Comparison of ENCODE assay signal across 16 cellular contexts in the genomic region with DNA sequence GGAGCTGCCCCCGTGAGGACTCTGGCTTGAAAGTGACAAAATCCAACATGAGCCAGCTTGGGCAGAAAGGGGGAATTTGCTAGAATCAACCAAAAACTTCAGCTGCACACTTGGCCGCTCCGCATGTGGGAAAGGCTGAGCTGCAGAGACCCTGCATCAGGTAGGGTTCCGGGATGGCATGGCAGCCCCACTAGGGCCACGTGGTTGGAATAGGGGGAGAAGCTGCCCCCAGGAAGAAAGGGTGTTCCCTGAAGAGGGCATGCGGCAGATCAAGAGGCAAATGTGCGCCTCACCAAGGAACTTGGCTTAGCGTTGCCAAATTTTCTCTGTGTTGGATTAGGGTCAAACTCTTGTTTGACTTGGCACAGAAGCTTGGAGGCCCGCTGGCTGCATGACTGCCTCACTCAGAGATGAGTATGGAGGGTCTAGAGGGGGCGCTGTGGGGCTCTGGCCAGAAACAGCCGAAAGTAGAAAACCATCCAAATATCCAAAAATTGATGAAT. TPM values are rescaled to one million over a fixed set of nuclear protein-coding genes. Genes with fewer than 3 reads are reported as not detected.
DNase-seq lines count a peak whose midpoint lies in the region; ATAC-seq and TF ChIP-seq lines count a peak whose summit lies in the region.
"Had no signal": no experiment of that assay in that cellular context is flagged by ENCODE, and none has a peak within 500 bp of the region (broad histone marks: within the 10 kb centered on the region; RNA-seq: fewer than 3 reads in every experiment).

No MANE protein-coding gene starts in this region.

- H4K20me1 ChIP-seq in mammary epithelial cell (ENCODE audit: insufficient read depth, low read length) = no peaks in the 10 kb centered on the region

- no peak overlapping the region for H3K27ac Mint-ChIP-seq in CD8-positive, alpha-beta T cell
- H3K27ac Mint-ChIP-seq: CD4-positive, alpha-beta T cell; immature natural killer cell; nephron progenitor cell had no signal

- H3K36me3 ChIP-seq in mammary epithelial cell (ENCODE audit: insufficient read depth, low read length) (no peaks in the 10 kb centered on the region), liver (ENCODE audit: control insufficient read depth in 4 of 4, insufficient read depth in 3 of 4, low read depth in 1 of 4, low read length in 3 of 4) (no peaks in the 10 kb centered on the region), gastrocnemius medialis (no peaks in the 10 kb centered on the region)
- H3K36me3 ChIP-seq in CD8-positive, alpha-beta T cell (ENCODE audit: insufficient read depth, low read length) = no peaks in the 10 kb centered on the region

- in situ Hi-C loops in mammary epithelial cell (cut with MboI; ENCODE audit: low sequenced_read_pairs in 2 of 2) = no loop called here
- in situ Hi-C loops in gastrocnemius medialis (cut with MboI; ENCODE audit: low sequenced_read_pairs in 4 of 4) = no loop called here

- H3K4me1 ChIP-seq in mammary epithelial cell (ENCODE audit: insufficient read depth, low read length) (peaks cover 4% of the 10 kb centered on the region), liver (ENCODE audit: control insufficient read depth in 4 of 4, insufficient read depth in 4 of 4, low read length in 3 of 4) (peaks cover 9 to 55% (median 28%) of the 10 kb centered on the region in 4 donors), gastrocnemius medialis (no peaks in the 10 kb centered on the region)
- no peaks in the 10 kb centered on the region for H3K4me1 ChIP-seq in CD8-positive, alpha-beta T cell (ENCODE audit: insufficient read depth, low read length)

- no peak overlapping the region for H3K27ac ChIP-seq in mammary epithelial cell (ENCODE audit: insufficient read depth, low read depth, low read length)
- peak overlapping the region in 1 of 2 donors; percentile 67 for H3K27ac ChIP-seq in liver (ENCODE audit: low read depth in 1 of 2, low read length in 2 of 2)
- no peak overlapping the region for H3K27ac ChIP-seq in gastrocnemius medialis
- no peak overlapping the region for H3K27ac ChIP-seq in dorsolateral prefrontal cortex
- no peak overlapping the region for H3K27ac ChIP-seq in CD8-positive, alpha-beta T cell (ENCODE audit: low read depth, low read length)

- TF ChIP-seq CTCF in LNCAP (IDR thresholded peaks at IDR 0.05) (peak; percentile 50; the same call in 1 of the 2 replicates), mammary epithelial cell (conservative IDR thresholded peaks at IDR 0.05 in 1 of 2, IDR thresholded peaks at IDR 0.05 in 1 of 2; ENCODE audit: extremely low read depth in 1 of 2, insufficient read depth in 1 of 2, low read depth in 1 of 2, low read length in 2 of 2) (no peak), liver (IDR thresholded peaks at IDR 0.05; ENCODE audit: low read depth, low read length, missing input control) (peak; percentile 38), gastrocnemius medialis (IDR thresholded peaks at IDR 0.05 in 4 of 5, conservative IDR thresholded peaks at IDR 0.05 in 1 of 5) (no peak), dorsolateral prefrontal cortex (IDR thresholded peaks at IDR 0.05 in 54 of 56, conservative IDR thresholded peaks at IDR 0.05 in 2 of 56; ENCODE audit: low read depth in 1 of 56, partially characterized antibody in 56 of 56) (no peak)
- TF ChIP-seq CTCF in CD8-positive, alpha-beta T cell (IDR thresholded peaks at IDR 0.05) = no peak

- H3K9me3 Mint-ChIP-seq in CD8-positive, alpha-beta T cell = no peaks in the 10 kb centered on the region
- H3K9me3 Mint-ChIP-seq: CD4-positive, alpha-beta T cell; immature natural killer cell; nephron progenitor cell had no signal

- peak; percentile 16 for DNase-seq in Daoy (ENCODE audit: low read depth)
- no peak for DNase-seq in mammary epithelial cell
- no peak for DNase-seq in gastrocnemius medialis
- no peak for DNase-seq in dorsolateral prefrontal cortex
- DNase-seq in CD8-positive, alpha-beta T cell = no peak
- DNase-seq in NCI-H82 (lab: John Stamatoyannopoulos, UW) = no peak
- DNase-seq: activated T-cell treated with anti-CD3 and anti-CD28 coated beads for 4 hours; CD4-positive, alpha-beta T cell; immature natural killer cell; nephron progenitor cell; stimulated activated CD4-positive, alpha-beta T cell treated with anti-CD3 and anti-CD28 coated beads, Interleukin-12 subunit alpha, Interleukin-12 subunit beta, amount 100 ng/mL, for 4 hours; stimulated activated CD8-positive, alpha-beta memory T cell treated with anti-CD3 and anti-CD28 coated beads, Interleukin-4, amount 100 ng/mL, for 48 hours had no signal

- no peaks in the 10 kb centered on the region for H3K27me3 Mint-ChIP-seq in CD8-positive, alpha-beta T cell (ENCODE audit: low read depth)
- H3K27me3 Mint-ChIP-seq: CD4-positive, alpha-beta T cell had no signal

- no peaks in the 10 kb centered on the region for H3K4me1 Mint-ChIP-seq in CD8-positive, alpha-beta T cell (ENCODE audit: low read depth)
- H3K4me1 Mint-ChIP-seq: immature natural killer cell had no signal

- no peak overlapping the region for H3K4me3 Mint-ChIP-seq in CD8-positive, alpha-beta T cell
- H3K4me3 Mint-ChIP-seq: CD4-positive, alpha-beta T cell; immature natural killer cell; nephron progenitor cell had no signal

- H3K27me3 ChIP-seq in mammary epithelial cell (ENCODE audit: insufficient read depth, low read length) (no peaks in the 10 kb centered on the region), liver (ENCODE audit: control insufficient read depth in 4 of 4, insufficient read depth in 4 of 4, low read length in 3 of 4) (no peaks in the 10 kb centered on the region), gastrocnemius medialis (no peaks in the 10 kb centered on the region), dorsolateral prefrontal cortex (no peaks in the 10 kb centered on the region)
- no peaks in the 10 kb centered on the region for H3K27me3 ChIP-seq in CD8-positive, alpha-beta T cell (ENCODE audit: insufficient read depth, low read length)

- H3K79me2 ChIP-seq in mammary epithelial cell (ENCODE audit: insufficient read depth, low read length) = no peaks in the 10 kb centered on the region

- intact Hi-C loops in mammary epithelial cell (cut with micrococcal nuclease) = no loop called here
- intact Hi-C loops in gastrocnemius medialis (cut with DNase I; ENCODE audit: low total_unique reads) = no loop called here
- intact Hi-C loops in dorsolateral prefrontal cortex (cut with DNase I) = no loop called here
- intact Hi-C loops in CD8-positive, alpha-beta T cell (cut with DNase I, micrococcal nuclease) = no loop called here

- POLR2A ChIA-PET in CD8-positive, alpha-beta T cell (lab: Charles Lee) = no interaction called here

- peak; percentile 33 to 39 for TF ChIP-seq RAD21 in liver (IDR thresholded peaks at IDR 0.05)

- ATAC-seq in gastrocnemius medialis = no peak
- ATAC-seq in CD8-positive, alpha-beta T cell = no peak
- ATAC-seq: Panc1 had no signal

- WGBS in mammary epithelial cell (ENCODE audit: low coverage, missing lambda C conversion rate) = 68% methylated on average over 8 of the region's 11 CpGs
- 34% methylated on average over 11 of the region's 11 CpGs for WGBS in liver

- H3K4me3 ChIP-seq in mammary epithelial cell (replicated peaks in 1 of 3; ENCODE audit: insufficient read depth in 1 of 3, low read depth in 2 of 3, low read length in 3 of 3) (no peak overlapping the region), liver (ENCODE audit: low read depth in 1 of 3, low read length in 3 of 3) (no peak overlapping the region), gastrocnemius medialis (no peak overlapping the region), dorsolateral prefrontal cortex (no peak overlapping the region)
- H3K4me3 ChIP-seq in CD8-positive, alpha-beta T cell (ENCODE audit: low read depth, low read length) = no peak overlapping the region

- no peak overlapping the region for H3K9ac ChIP-seq in mammary epithelial cell (ENCODE audit: insufficient read depth, low read length)
- no peak overlapping the region for H3K9ac ChIP-seq in liver (ENCODE audit: low read depth in 1 of 2, low read length in 2 of 2)

- no peaks in the 10 kb centered on the region for H3K9me3 ChIP-seq in mammary epithelial cell (replicated peaks; ENCODE audit: insufficient read depth, low read length)
- H3K9me3 ChIP-seq in liver (ENCODE audit: control insufficient read depth in 4 of 4, low read length in 3 of 4) = no peaks in the 10 kb centered on the region
- H3K9me3 ChIP-seq in gastrocnemius medialis = no peaks in the 10 kb centered on the region
- H3K9me3 ChIP-seq in CD8-positive, alpha-beta T cell (ENCODE audit: low read length) = no peaks in the 10 kb centered on the region

- CTCF ChIA-PET in mammary epithelial cell (lab: Charles Lee; ENCODE audit: low non-redundant PET) = no interaction called here
- CTCF ChIA-PET in CD8-positive, alpha-beta T cell (lab: Charles Lee) = interaction anchor here (0.7 to 1.4 kb wide), 4 partner anchors 11 to 23 kb away, joined by 3 to 5 read pairs (median 4); no protein-coding TSS in a partner anchor

- no peak overlapping the region for H3K4me2 ChIP-seq in mammary epithelial cell (ENCODE audit: insufficient read depth, low read depth, low read length)

- dilution Hi-C loops in mammary epithelial cell (cut with HindIII; ENCODE audit: low sequenced_read_pairs) = no loop called here

- H3K36me3 Mint-ChIP-seq in CD8-positive, alpha-beta T cell = no peaks in the 10 kb centered on the region
- H3K36me3 Mint-ChIP-seq: immature natural killer cell had no signal

- H2AFZ ChIP-seq in mammary epithelial cell (ENCODE audit: low read depth, low read length) = peak overlapping the region; percentile 59

- BruUV-seq in mammary epithelial cell (replicated peaks; lab: Mats Ljungman, UMichigan) = no TSS peak

- no peak for TF ChIP-seq POLR2A in gastrocnemius medialis (IDR thresholded peaks at IDR 0.05)

RNA-seq across cellular contexts. Expression of a gene that starts 29.2 kb away (rescaled TPM):
- not detected in 2 replicates for total RNA-seq in Daoy (2014; rRNA removed; shearing (Covaris generic))
- total RNA-seq in mammary epithelial cell (not detected), liver (under 1 TPM in 1 of 2 donors, not detected in 1; 0.19 TPM), gastrocnemius medialis (under 1 TPM in 3 of 4 donors, not detected in 1; 0.09 to 0.22 (median 0.20) TPM), dorsolateral prefrontal cortex (10 to 100 TPM in 1 of 120 experiments, 1 to 10 TPM in 40, under 1 TPM in 79; 0.27 to 16.6 (median 0.80) TPM)
- polyA plus RNA-seq in mammary epithelial cell (not detected), liver (under 1 TPM; 0.02 to 0.07 TPM)
- polyA minus RNA-seq in mammary epithelial cell = not detected
- not detected for total RNA-seq in CD8-positive, alpha-beta T cell
- total RNA-seq: CD4-positive, alpha-beta T cell; endothelial cell of umbilical vein had no signal
- polyA plus RNA-seq: immature natural killer cell had no signal

RNA-seq across cellular contexts. Expression of a gene that starts 38.9 kb away (rescaled TPM):
- total RNA-seq in Daoy (2014; rRNA removed; shearing (Covaris generic)) = not detected in 2 replicates
- total RNA-seq in mammary epithelial cell = not detected
- polyA plus RNA-seq in mammary epithelial cell = not detected
- polyA minus RNA-seq in mammary epithelial cell = not detected
- total RNA-seq in liver = not detected
- polyA plus RNA-seq in liver = not detected
- not detected for total RNA-seq in gastrocnemius medialis
- under 1 TPM in 2 of 120 experiments, not detected in 118; 0.33 to 0.63 TPM for total RNA-seq in dorsolateral prefrontal cortex
- not detected for total RNA-seq in CD8-positive, alpha-beta T cell
- total RNA-seq: CD4-positive, alpha-beta T cell; endothelial cell of umbilical vein had no signal
- polyA plus RNA-seq: endothelial cell of umbilical vein, immature natural killer cell had no signal

RNA-seq across cellular contexts. Expression of a gene that starts 60.0 kb away (rescaled TPM):
- total RNA-seq in Daoy (2014; rRNA removed; shearing (Covaris generic)) = 1.3 and 3.3 TPM in 2 replicates
- 100 to 1,000 TPM in 1 of 2 donors, 10 to 100 TPM in 1; 51.2 to 149 TPM for total RNA-seq in mammary epithelial cell
- 89.6 TPM for polyA plus RNA-seq in mammary epithelial cell
- polyA minus RNA-seq in mammary epithelial cell = 94.4 TPM
- total RNA-seq in liver = 10 to 100 TPM; 10.2 to 28.0 TPM
- polyA plus RNA-seq in liver = 100 to 1,000 TPM in 1 of 2 donors, 10 to 100 TPM in 1; 47.5 to 132 TPM
- total RNA-seq in gastrocnemius medialis = 10 to 100 TPM; 13.6 to 53.5 (median 28.2) TPM
- total RNA-seq in dorsolateral prefrontal cortex = 10 to 100 TPM; 41.0 to 97.0 (median 58.6) TPM
- 100 to 1,000 TPM; 252 to 277 TPM for total RNA-seq in CD8-positive, alpha-beta T cell

Comparison
In these comparisons a context has a peak if more than half of its experiments do, and no peak if none do; other contexts are left out.
1. CTCF ChIP-seq: peak in LNCAP (single experiment) and liver (single experiment); none in mammary epithelial cell (0 of 2), gastrocnemius medialis (0 of 5), dorsolateral prefrontal cortex (0 of 56) and CD8-positive, alpha-beta T cell (single experiment).